17 cellular contexts compared by ENCODE assay signal in genomic region chr7:153948055-153948454, GRCh38.
DNase-seq lines count a peak whose midpoint lies in the region; ATAC-seq and TF ChIP-seq lines count a peak whose summit lies in the region.
"Had no signal": no experiment of that assay in that cellular context is flagged by ENCODE, and none has a peak within 500 bp of the region (broad histone marks: within the 10 kb centered on the region; RNA-seq: fewer than 3 reads in every experiment).

No MANE protein-coding gene starts in this region.

- TF ChIP-seq RAD21 in SK-N-SH (IDR thresholded peaks at IDR 0.05; ENCODE audit: low read length) = 0 out of 2 replicates have a peak, but pooled peaks have one; percentile 5

- H3K9me3 ChIP-seq in SK-N-SH (no peaks in the 10 kb centered on the region), MM.1S (replicated peaks; ENCODE audit: insufficient read depth, low read length) (no peaks in the 10 kb centered on the region), right atrium auricular region (no peaks in the 10 kb centered on the region)
- H3K9me3 ChIP-seq: MG63 had no signal

- H3K27ac ChIP-seq in SK-N-SH (ENCODE audit: low read depth in 2 of 2, low read length in 1 of 2) (no peak overlapping the region), MM.1S (ENCODE audit: low read length) (no peak overlapping the region), right atrium auricular region (no peak overlapping the region)

- H3K9me2 ChIP-seq in SK-N-SH (no peaks in the 10 kb centered on the region), MM.1S (replicated peaks; ENCODE audit: insufficient read depth, low read length) (no peaks in the 10 kb centered on the region)

- TF ChIP-seq CTCF in SK-N-SH (IDR thresholded peaks at IDR 0.05) (no peak), MM.1S (IDR thresholded peaks at IDR 0.05; ENCODE audit: low read length) (0 out of 2 replicates have a peak, but pooled peaks have one; percentile 5), right atrium auricular region (IDR thresholded peaks at IDR 0.05) (no peak)

- H3F3A ChIP-seq in SK-N-SH (replicated peaks; ENCODE audit: insufficient read depth) = no peaks in the 10 kb centered on the region
- H3F3A ChIP-seq in MM.1S (ENCODE audit: insufficient read depth, low read length) = no peaks in the 10 kb centered on the region

- WGBS in SK-N-SH (ENCODE audit: low lambda C conversion rate) = 12% methylated on average over 2 of the region's 2 CpGs

- H3K27me3 ChIP-seq in SK-N-SH (ENCODE audit: insufficient read depth) (no peaks in the 10 kb centered on the region), MM.1S (replicated peaks; ENCODE audit: insufficient read depth, low read length) (no peaks in the 10 kb centered on the region), right atrium auricular region (no peaks in the 10 kb centered on the region)
- H3K27me3 ChIP-seq: MG63 had no signal

- POLR2A ChIA-PET in SK-N-SH (lab: Yijun Ruan, JAX) = no interaction called here
- POLR2A ChIA-PET in HEK293T (lab: Yijun Ruan, JAX) = no interaction called here

- no peak for ATAC-seq in SK-N-SH treated with all-trans-retinoic acid at 6 μM for 48 hours

- H3K4me3 ChIP-seq in SK-N-SH (ENCODE audit: low read depth in 2 of 2, low read length in 1 of 2) = no peak overlapping the region
- no peak overlapping the region for H3K4me3 ChIP-seq in MM.1S (ENCODE audit: low read length)
- H3K4me3 ChIP-seq in right atrium auricular region = no peak overlapping the region
- H3K4me3 ChIP-seq: MG63 had no signal

- no peaks in the 10 kb centered on the region for H3K36me3 ChIP-seq in SK-N-SH (replicated peaks in 1 of 2; ENCODE audit: control insufficient read depth in 1 of 2, insufficient read depth in 2 of 2, low read length in 1 of 2)
- H3K36me3 ChIP-seq in MM.1S (replicated peaks; ENCODE audit: insufficient read depth, low read length) = no peaks in the 10 kb centered on the region
- H3K36me3 ChIP-seq in right atrium auricular region = no peaks in the 10 kb centered on the region
- H3K36me3 ChIP-seq: MG63 had no signal

- H3K79me2 ChIP-seq in SK-N-SH (ENCODE audit: insufficient read depth) (no peaks in the 10 kb centered on the region), MM.1S (ENCODE audit: low read length) (no peaks in the 10 kb centered on the region)

- H3K4me1 ChIP-seq in SK-N-SH (ENCODE audit: control insufficient read depth in 1 of 2, insufficient read depth in 2 of 2, low read depth in 1 of 2, low read length in 1 of 2) (peaks cover 0 to 10% of the 10 kb centered on the region in 2 experiments; a peak in 1 of 4 replicates), MM.1S (ENCODE audit: low read length) (no peaks in the 10 kb centered on the region), right atrium auricular region (no peaks in the 10 kb centered on the region)

- H3K9ac ChIP-seq in SK-N-SH (no peak overlapping the region), MM.1S (ENCODE audit: low read length) (no peak overlapping the region)

- CTCF ChIA-PET in SK-N-SH (lab: Yijun Ruan, JAX) = interaction anchor here (0.7 to 2.8 kb wide), 3 partner anchors 8 to 12 kb away, joined by 3 to 17 read pairs (median 8); no protein-coding TSS in a partner anchor
- CTCF ChIA-PET in HEK293T (lab: Yijun Ruan, JAX) = interaction anchor here (0.6 kb wide), 1 partner anchor 17 kb away, joined by 3 read pairs; no protein-coding TSS in a partner anchor

- H4K20me1 ChIP-seq in SK-N-SH (ENCODE audit: insufficient read depth) (no peaks in the 10 kb centered on the region), MM.1S (ENCODE audit: insufficient read depth, low read length) (no peaks in the 10 kb centered on the region)

- H3K4me2 ChIP-seq in SK-N-SH (no peak overlapping the region), MM.1S (ENCODE audit: low read depth, low read length) (no peak overlapping the region)

- no peak overlapping the region for H2AFZ ChIP-seq in SK-N-SH (ENCODE audit: low read depth)
- no peak overlapping the region for H2AFZ ChIP-seq in MM.1S (ENCODE audit: low read length)

- no peak for TF ChIP-seq EP300 in SK-N-SH (IDR thresholded peaks at IDR 0.05; ENCODE audit: borderline replicate concordance in 1 of 2, low read depth in 1 of 2, low read length in 1 of 2)

- DNase-seq in SK-N-SH (no peak), MM.1S (no peak), RKO (ENCODE audit: low spot score) (peak; percentile 40), HEK293T (ENCODE audit: extremely low spot score) (no peak), HCEC 1CT (no peak), right atrium auricular region (ENCODE audit: low spot score) (no peak)
- DNase-seq: CD4-positive, alpha-beta memory T cell; EL; GOT3; MG63; NCI-H1105; NCI-H2081; NCI-H226; NCI-H524 treated with DMSO at 0.1 percent for 48 hours; SHP77 treated with DMSO at 0.1 percent for 48 hours; T-helper 1 cell had no signal

TF ChIP-seq in SK-N-SH, 30 proteins besides CTCF, POLR2A, EP300 and RAD21:
- TF ChIP-seq SMC3 (IDR thresholded peaks at IDR 0.05; ENCODE audit: low read depth, low read length) (peak; percentile 11; the same call in 1 of the 2 replicates), JUND (IDR thresholded peaks at IDR 0.05) (no peak)

TF ChIP-seq in SK-N-SH treated with all-trans-retinoic acid at 6 μM for 48 hours, 23 proteins besides CTCF, POLR2A, EP300 and RAD21:
- TF ChIP-seq TSHZ2 (CRISPR knock-in tag; IDR thresholded peaks at IDR 0.05) (no peak), GLIS3 (CRISPR knock-in tag; IDR thresholded peaks at IDR 0.05) (no peak), ZNF565 (CRISPR knock-in tag; conservative IDR thresholded peaks at IDR 0.05; ENCODE audit: low read depth) (no peak), ZFP3 (CRISPR knock-in tag; IDR thresholded peaks at IDR 0.05) (no peak), OSR1 (CRISPR knock-in tag; IDR thresholded peaks at IDR 0.05) (no peak)

TF ChIP-seq in HEK293T, 16 proteins besides CTCF, POLR2A, EP300 and RAD21:
- TF ChIP-seq PKNOX1 (IDR thresholded peaks at IDR 0.05) = no peak
- no peak for TF ChIP-seq FOXM1 (IDR thresholded peaks at IDR 0.05; ENCODE audit: borderline replicate concordance)
- TF ChIP-seq FOXA1 (IDR thresholded peaks at IDR 0.05) = no peak
- TF ChIP-seq ZNF384 (IDR thresholded peaks at IDR 0.05) = no peak
- TF ChIP-seq LEF1 (IDR thresholded peaks at IDR 0.05; ENCODE audit: borderline replicate concordance) = no peak
- TF ChIP-seq HDGF (IDR thresholded peaks at IDR 0.05; ENCODE audit: borderline replicate concordance) = no peak
- TF ChIP-seq SP1 (IDR thresholded peaks at IDR 0.05) = no peak
- TF ChIP-seq ARNT (IDR thresholded peaks at IDR 0.05) = no peak
- TF ChIP-seq CTBP1 (IDR thresholded peaks at IDR 0.05; ENCODE audit: borderline replicate concordance) = no peak
- no peak for TF ChIP-seq BHLHE40 (IDR thresholded peaks at IDR 0.05; ENCODE audit: borderline replicate concordance)
- TF ChIP-seq FOXK2 (IDR thresholded peaks at IDR 0.05) = no peak
- TF ChIP-seq L3MBTL2 (conservative IDR thresholded peaks at IDR 0.05) = no peak
- TF ChIP-seq TARDBP (IDR thresholded peaks at IDR 0.05) = no peak
- TF ChIP-seq SUZ12 (IDR thresholded peaks at IDR 0.05) = no peak
- TF ChIP-seq ELF4 (IDR thresholded peaks at IDR 0.05) = no peak
- TF ChIP-seq NFRKB (IDR thresholded peaks at IDR 0.05) = no peak
